17 cellular contexts compared by ENCODE assay signal in the genomic region with DNA sequence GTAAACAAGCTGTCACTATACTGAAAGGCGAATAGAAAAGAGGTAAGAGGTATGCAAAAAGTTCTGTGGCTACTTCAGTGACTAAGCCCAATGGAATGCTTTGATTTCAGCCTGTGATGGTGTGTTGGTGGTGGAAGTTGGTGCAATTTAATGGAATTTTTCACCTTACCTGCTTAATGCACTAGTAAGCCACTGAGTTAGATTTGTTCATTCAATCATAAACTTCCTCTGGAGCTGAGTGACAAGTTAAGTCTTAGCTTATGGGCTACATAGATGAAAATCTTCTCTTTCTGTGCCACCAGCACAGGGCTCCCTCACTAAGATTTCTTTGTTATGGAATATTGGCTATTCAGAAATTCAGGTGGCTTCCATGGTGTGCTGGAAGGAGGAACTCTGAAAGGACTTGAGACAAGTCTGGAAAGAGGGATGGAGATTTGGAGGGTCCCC. TPM values are rescaled to one million over a fixed set of nuclear protein-coding genes. Genes with fewer than 3 reads are reported as not detected.
DNase-seq lines count a peak whose midpoint lies in the region; TF ChIP-seq lines count a peak whose summit lies in the region.
"Had no signal": no experiment of that assay in that cellular context is flagged by ENCODE, and none has a peak within 500 bp of the region (broad histone marks: within the 10 kb centered on the region; RNA-seq: fewer than 3 reads in every experiment).

No MANE protein-coding gene starts in this region.

- H3K27me3 ChIP-seq in esophagus muscularis mucosa, result no peaks in the 10 kb centered on the region
- H3K27me3 ChIP-seq: tibial nerve had no signal

- H3K4me3 ChIP-seq in epithelial cell of proximal tubule (ENCODE audit: low read depth, low read length) (no peak overlapping the region), esophagus muscularis mucosa (no peak overlapping the region)
- H3K4me3 ChIP-seq: coronary artery, prostate gland, tibial nerve had no signal

- no peaks in the 10 kb centered on the region for H3K9me3 ChIP-seq in esophagus muscularis mucosa
- H3K9me3 ChIP-seq: prostate gland, tibial nerve had no signal

- no peaks in the 10 kb centered on the region for H3K36me3 ChIP-seq in esophagus muscularis mucosa
- H3K36me3 ChIP-seq: prostate gland, tibial nerve had no signal

- no peak for TF ChIP-seq CTCF in epithelial cell of proximal tubule (conservative IDR thresholded peaks at IDR 0.05; ENCODE audit: low read depth, low read length)
- no peak for TF ChIP-seq CTCF in esophagus muscularis mucosa (IDR thresholded peaks at IDR 0.05)

- no peak for TF ChIP-seq POLR2A in esophagus muscularis mucosa (IDR thresholded peaks at IDR 0.05; ENCODE audit: low read depth)

- intact Hi-C loops in esophagus muscularis mucosa (cut with DNase I), result no loop called here

- peak; percentile 33 for DNase-seq in H4 (ENCODE audit: low spot score)
- peak; percentile 9 for DNase-seq in RKO (ENCODE audit: low spot score)
- peak; percentile 39 for DNase-seq in epithelial cell of proximal tubule (ENCODE audit: low read depth)
- DNase-seq in kidney tubule cell (ENCODE audit: low spot score), result peak; percentile 84
- no peak for DNase-seq in NCI-H1417 (lab: John Stamatoyannopoulos, UW)
- DNase-seq in esophagus muscularis mucosa (ENCODE audit: extremely low spot score), result no peak
- no peak for DNase-seq in NCI-H2196 (lab: John Stamatoyannopoulos, UW; ENCODE audit: unreplicated experiment)
- no peak for DNase-seq in activated effector memory CD4-positive, alpha-beta T cell treated with Interleukin-2 at 50 U/mL for 16 hours
- DNase-seq: activated T-cell treated with anti-CD3 and anti-CD28 coated beads for 4 hours, AML-193, DMS153, left colon, NCI-H510A had no signal

- no peaks in the 10 kb centered on the region for H3K4me1 ChIP-seq in esophagus muscularis mucosa
- H3K4me1 ChIP-seq: prostate gland, tibial nerve had no signal

- no peak overlapping the region for H3K27ac ChIP-seq in esophagus muscularis mucosa (replicated peaks in 1 of 4)
- H3K27ac ChIP-seq: coronary artery, prostate gland, tibial nerve had no signal

- no peak for TF ChIP-seq EP300 in esophagus muscularis mucosa (IDR thresholded peaks at IDR 0.05)

- WGBS in esophagus muscularis mucosa, result 96% methylated on average over 1 of the region's 1 CpG

RNA-seq across cellular contexts. Expression of a gene that starts 8.3 kb away (rescaled TPM):
- 0.10 and 1.2 TPM in 2 replicates for total RNA-seq in H4 (2014; rRNA removed; shearing (Covaris generic))
- total RNA-seq in epithelial cell of proximal tubule (0.58 TPM in 1 of 2 replicates, not detected in the other), esophagus muscularis mucosa (1 to 10 TPM in 3 of 4 donors, under 1 TPM in 1; 0.42 to 7.0 (median 3.1) TPM)
- total RNA-seq: T-helper 1 cell treated with Interleukin-12 subunit alpha and Interleukin-12 subunit beta and Interleukin-4 antibody, amounts not matched to agents 30 ng/mL and 1 ng/mL, for 36 hours had no signal

Comparison
In these comparisons a context has a peak if more than half of its experiments do, and no peak if none do; other contexts are left out.
1. DNase-seq: peak in H4 (single experiment), RKO (single experiment), epithelial cell of proximal tubule (single experiment) and kidney tubule cell (single experiment); none in NCI-H1417 (0 of 3), esophagus muscularis mucosa (single experiment), NCI-H2196 (single experiment) and activated effector memory CD4-positive, alpha-beta T cell treated with Interleukin-2 at 50 U/mL for 16 hours (single experiment).